In genomic region chr9:114507726-114508125, GRCh38 we compare ENCODE assay signal across 8 cellular contexts. TPM values are rescaled to one million over a fixed set of nuclear protein-coding genes. Genes with fewer than 3 reads are reported as not detected.
DNase-seq lines count a peak whose midpoint lies in the region; ATAC-seq and TF ChIP-seq lines count a peak whose summit lies in the region.

No MANE protein-coding gene starts in this region.

- in situ Hi-C loops in HAP-1 (cut with MboI; ENCODE audit: low sequenced_read_pairs) = no loop called here
- in situ Hi-C loops in SK-MEL-5 (cut with HindIII; ENCODE audit: low pct_unique_long_range_greater_than_20kb, low sequenced_read_pairs) = no loop called here

- DNase-seq in CD4-positive, alpha-beta memory T cell = peak in 4 of 5 donors; percentile 39 to 47 (median 42)
- DNase-seq in HAP-1 (ENCODE audit: low spot score in 2 of 2) = peak; percentile 4 to 23
- peak; percentile 63 for DNase-seq in SK-MEL-5 (ENCODE audit: low read depth, low spot score)
- peak; percentile 53 for DNase-seq in hepatocyte (ENCODE audit: low spot score)
- no peak for DNase-seq in stimulated activated CD4-positive, alpha-beta T cell treated with anti-CD3 and anti-CD28 coated beads, Interleukin-15, amount 100 ng/mL, for 24 hours

- no peak overlapping the region for H2AFZ ChIP-seq in hepatocyte

- ATAC-seq in GM21526 (IDR thresholded peaks at IDR 0.05; ENCODE audit: low FRiP score, unreplicated experiment) (no peak), HG03457 (IDR thresholded peaks at IDR 0.05; ENCODE audit: unreplicated experiment) (no peak)
- no peak for ATAC-seq in activated CD4-positive, CD25-positive, alpha-beta regulatory T cell treated with anti-CD3 and anti-CD28 coated beads, Interleukin-2, amount 50 U/mL, for 24 hours

- no peaks in the 10 kb centered on the region for H3K79me2 ChIP-seq in hepatocyte

- H3K4me2 ChIP-seq in hepatocyte = no peak overlapping the region

- peak overlapping the region in 4 of 7 donors; percentile 18 to 88 (median 60) for H3K27ac Mint-ChIP-seq in CD4-positive, alpha-beta memory T cell

- no peak overlapping the region for H3K4me3 ChIP-seq in CD4-positive, alpha-beta memory T cell (ENCODE audit: low read length in 2 of 2)
- H3K4me3 ChIP-seq in HAP-1 (no peak overlapping the region), hepatocyte (no peak overlapping the region)

- WGBS in hepatocyte (ENCODE audit: low lambda C conversion rate, missing lambda C conversion rate) = 31% methylated on average over 3 of the region's 3 CpGs

- intact Hi-C loops in CD4-positive, alpha-beta memory T cell (cut with micrococcal nuclease) = loop anchor here (1.0 to 10.0 kb wide), 5 partner anchors 55 to 173 kb away; partner anchors contain the start of gene AKNA

- H3K27me3 ChIP-seq in CD4-positive, alpha-beta memory T cell (ENCODE audit: insufficient read depth, low read length) = peaks cover 4% of the 10 kb centered on the region
- H3K27me3 ChIP-seq in HAP-1 (ENCODE audit: low read depth) = peaks cover 55% of the 10 kb centered on the region
- H3K27me3 ChIP-seq in hepatocyte = peaks cover 20% of the 10 kb centered on the region

- H4K20me1 ChIP-seq in hepatocyte (ENCODE audit: insufficient read depth, poor library complexity, severe bottlenecking) = no peaks in the 10 kb centered on the region

- H3K4me1 Mint-ChIP-seq in CD4-positive, alpha-beta memory T cell = peaks cover 10 to 36% (median 22%) of the 10 kb centered on the region in 4 donors

- H3K36me3 ChIP-seq in CD4-positive, alpha-beta memory T cell (ENCODE audit: insufficient read depth, low read length) = no peaks in the 10 kb centered on the region
- H3K36me3 ChIP-seq in HAP-1 (replicated peaks) (no peaks in the 10 kb centered on the region), hepatocyte (replicated peaks; ENCODE audit: insufficient read depth, low read depth) (no peaks in the 10 kb centered on the region)

- H3K36me3 Mint-ChIP-seq in CD4-positive, alpha-beta memory T cell = no peaks in the 10 kb centered on the region

- H3K4me3 Mint-ChIP-seq in CD4-positive, alpha-beta memory T cell = peak overlapping the region in 1 of 8 donors; percentile 49

- H3K9me2 ChIP-seq in hepatocyte (replicated peaks; ENCODE audit: insufficient read depth) = no peaks in the 10 kb centered on the region

- TF ChIP-seq CTCF in hepatocyte (IDR thresholded peaks at IDR 0.05; ENCODE audit: poor library complexity) = peak; percentile 44

- CTCF ChIA-PET in CD4-positive, alpha-beta memory T cell (lab: Charles Lee; ENCODE audit: partially characterized antibody) = interaction anchor here (0.8 to 6.9 kb wide), 18 partner anchors 10 to 173 kb away, joined by 3 to 75 read pairs (median 6); partner anchors contain the start of gene TMEM268

- no peak overlapping the region for H3K27ac ChIP-seq in CD4-positive, alpha-beta memory T cell (ENCODE audit: low read depth, low read length)
- no peak overlapping the region for H3K27ac ChIP-seq in hepatocyte

- H3K4me1 ChIP-seq in CD4-positive, alpha-beta memory T cell (ENCODE audit: insufficient read depth, low read length) = peaks cover 22% of the 10 kb centered on the region
- H3K4me1 ChIP-seq in HAP-1 (peaks cover 17% of the 10 kb centered on the region), hepatocyte (ENCODE audit: insufficient read depth) (peaks cover 8% of the 10 kb centered on the region)

- H3K9me3 ChIP-seq in CD4-positive, alpha-beta memory T cell (ENCODE audit: control insufficient read depth in 1 of 2, low read length in 2 of 2) = no peaks in the 10 kb centered on the region
- no peaks in the 10 kb centered on the region for H3K9me3 ChIP-seq in HAP-1
- H3K9me3 ChIP-seq in hepatocyte (ENCODE audit: low read depth) = no peaks in the 10 kb centered on the region

- no peaks in the 10 kb centered on the region for H3K9me3 Mint-ChIP-seq in CD4-positive, alpha-beta memory T cell

- POLR2A ChIA-PET in CD4-positive, alpha-beta memory T cell (lab: Charles Lee; ENCODE audit: partially characterized antibody) = interaction anchor here (0.7 to 2.4 kb wide), 7 partner anchors 80 to 152 kb away, joined by 3 to 10 read pairs (median 4); partner anchors contain the start of genes AKNA and ATP6V1G1

- peaks cover 20 to 31% of the 10 kb centered on the region in 2 donors for H3K27me3 Mint-ChIP-seq in CD4-positive, alpha-beta memory T cell

RNA-seq across cellular contexts. Expression of gene WHRN, which starts 2.5 kb away (rescaled TPM):
- total RNA-seq in CD4-positive, alpha-beta memory T cell = 10 to 100 TPM in 1 of 2 experiments, 1 to 10 TPM in 1; 8.4 to 10.1 TPM
- polyA plus RNA-seq in CD4-positive, alpha-beta memory T cell = 1 to 10 TPM in 1 of 2 donors, under 1 TPM in 1; 0.24 to 1.5 TPM
- 4.5 and 6.1 TPM in 2 replicates for total RNA-seq in SK-MEL-5 (2014; rRNA removed; shearing (Covaris generic))
- 16.8 and 19.3 TPM in 2 replicates for polyA plus RNA-seq in SK-MEL-5 (2015; cell fraction: cytosol; rRNA removed)
- 106 and 146 TPM in 2 replicates for polyA plus RNA-seq in SK-MEL-5 (2015; cell fraction: nucleus; rRNA removed)
- 3.2 and 3.7 TPM in 2 replicates for total RNA-seq in hepatocyte
- polyA plus RNA-seq in hepatocyte = 6.6 and 14.4 TPM in 2 replicates
